Comparison of ENCODE assay signal across 1 cellular context in the genomic region with DNA sequence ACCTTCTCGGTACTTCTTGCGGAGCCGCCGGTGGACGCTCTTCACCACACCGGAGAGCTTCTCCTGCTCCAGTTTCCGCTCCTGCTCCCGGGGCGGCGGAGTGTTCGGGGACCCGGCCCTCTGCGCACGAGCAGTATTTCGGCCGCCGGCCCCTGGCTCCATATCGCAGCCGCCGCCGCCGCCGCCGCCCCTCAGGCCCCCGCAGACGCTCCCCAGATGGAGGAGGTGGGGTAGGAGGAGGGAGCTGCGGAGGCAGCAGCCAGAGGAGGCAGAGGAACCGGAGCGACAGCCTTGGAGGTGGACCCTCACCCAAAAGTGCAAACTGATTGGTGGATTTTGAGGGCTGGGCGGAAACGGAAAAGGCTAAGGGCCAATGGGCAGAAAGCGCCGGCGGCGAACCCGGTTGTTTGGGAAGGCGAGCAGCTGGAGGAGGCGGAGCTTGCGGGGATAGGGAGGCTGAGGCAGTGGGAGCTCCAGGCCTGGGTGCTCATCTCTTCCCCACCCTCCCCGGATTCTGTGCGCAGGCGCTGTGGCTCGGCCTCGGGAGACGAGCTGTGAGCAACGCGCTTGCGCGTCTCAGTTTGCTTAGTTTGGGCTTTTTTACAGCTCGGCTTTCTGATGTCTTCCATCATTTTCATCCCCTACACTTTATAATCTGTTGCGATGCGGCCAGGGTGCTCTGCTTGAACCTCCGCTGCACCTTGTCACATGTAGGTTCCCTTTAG.
TF ChIP-seq lines count a peak whose summit lies in the region.

No MANE protein-coding gene starts in this region.

TF ChIP-seq in HepG2, 621 proteins besides CTCF, POLR2A, EP300 and RAD21 (continued from another document and continues in another):
- TF ChIP-seq, protein P1, sequence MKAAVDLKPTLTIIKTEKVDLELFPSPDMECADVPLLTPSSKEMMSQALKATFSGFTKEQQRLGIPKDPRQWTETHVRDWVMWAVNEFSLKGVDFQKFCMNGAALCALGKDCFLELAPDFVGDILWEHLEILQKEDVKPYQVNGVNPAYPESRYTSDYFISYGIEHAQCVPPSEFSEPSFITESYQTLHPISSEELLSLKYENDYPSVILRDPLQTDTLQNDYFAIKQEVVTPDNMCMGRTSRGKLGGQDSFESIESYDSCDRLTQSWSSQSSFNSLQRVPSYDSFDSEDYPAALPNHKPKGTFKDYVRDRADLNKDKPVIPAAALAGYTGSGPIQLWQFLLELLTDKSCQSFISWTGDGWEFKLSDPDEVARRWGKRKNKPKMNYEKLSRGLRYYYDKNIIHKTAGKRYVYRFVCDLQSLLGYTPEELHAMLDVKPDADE (CRISPR knock-in tag; IDR thresholded peaks at IDR 0.05) = no peak
- TF ChIP-seq SUZ12 (IDR thresholded peaks at IDR 0.05; ENCODE audit: low read depth, low read length) (no peak), AHR (CRISPR knock-in tag; IDR thresholded peaks at IDR 0.05) (no peak), ETV5 (CRISPR knock-in tag; IDR thresholded peaks at IDR 0.05; ENCODE audit: borderline replicate concordance) (0 out of 2 replicates have a peak, but pooled peaks have one; percentile 7), ZFX (CRISPR knock-in tag; IDR thresholded peaks at IDR 0.05; ENCODE audit: low read depth) (peak; percentile 76), ZSCAN12 (CRISPR knock-in tag; IDR thresholded peaks at IDR 0.05) (no peak), CBFB (CRISPR knock-in tag; IDR thresholded peaks at IDR 0.05) (no peak), ZNF30 (CRISPR knock-in tag; IDR thresholded peaks at IDR 0.05) (no peak), MLLT10 (CRISPR knock-in tag; IDR thresholded peaks at IDR 0.05) (no peak), POLR2AphosphoS2 (IDR thresholded peaks at IDR 0.05; ENCODE audit: low read depth, low read length) (no peak), MIER3 (CRISPR knock-in tag; IDR thresholded peaks at IDR 0.05; ENCODE audit: borderline replicate concordance) (peak; percentile 45; the same call in 1 of the 2 replicates), TAF1 (CRISPR knock-in tag; IDR thresholded peaks at IDR 0.05) (peak; percentile 37; the same call in 1 of the 2 replicates), ZNF225 (CRISPR knock-in tag; IDR thresholded peaks at IDR 0.05) (0 out of 2 replicates have a peak, but pooled peaks have one; percentile 40), IKZF4 (CRISPR knock-in tag; IDR thresholded peaks at IDR 0.05; ENCODE audit: borderline replicate concordance, low read depth, not compliant biosample characterization) (no peak), ZNF776 (CRISPR knock-in tag; IDR thresholded peaks at IDR 0.05) (peak; percentile 42; the same call in 1 of the 2 replicates), ZNF589 (CRISPR knock-in tag; conservative IDR thresholded peaks at IDR 0.05) (no peak), JUND (CRISPR knock-in tag; IDR thresholded peaks at IDR 0.05) (no peak), ZZZ3 (CRISPR knock-in tag; IDR thresholded peaks at IDR 0.05; ENCODE audit: borderline replicate concordance) (no peak), KDM2A (CRISPR knock-in tag; IDR thresholded peaks at IDR 0.05; ENCODE audit: borderline replicate concordance, low read depth) (peak; percentile 68; the same call in 1 of the 2 replicates), HMG20A (CRISPR knock-in tag; IDR thresholded peaks at IDR 0.05; ENCODE audit: borderline replicate concordance) (no peak), SP140L (CRISPR knock-in tag; IDR thresholded peaks at IDR 0.05; ENCODE audit: borderline replicate concordance) (no peak), ZEB1 (IDR thresholded peaks at IDR 0.05; ENCODE audit: insufficient replicate concordance, low read depth) (no peak), ZBTB42 (CRISPR knock-in tag; IDR thresholded peaks at IDR 0.05) (no peak), ATF7-NPFF (CRISPR knock-in tag; IDR thresholded peaks at IDR 0.05; ENCODE audit: low read depth) (no peak), ZNF557 (CRISPR knock-in tag; IDR thresholded peaks at IDR 0.05) (no peak), SRF (IDR thresholded peaks at IDR 0.05; ENCODE audit: low read depth, low read length) (no peak), ZNF496 (CRISPR knock-in tag; IDR thresholded peaks at IDR 0.05; ENCODE audit: insufficient replicate concordance) (no peak), AGO1 (IDR thresholded peaks at IDR 0.05; ENCODE audit: low read depth, low read length, poor library complexity, severe bottlenecking) (no peak), ATRX (CRISPR knock-in tag; IDR thresholded peaks at IDR 0.05; ENCODE audit: borderline replicate concordance) (no peak), HNF4A (CRISPR knock-in tag; IDR thresholded peaks at IDR 0.05) (no peak), GATAD1 (CRISPR knock-in tag; IDR thresholded peaks at IDR 0.05) (peak; percentile 26), ZNF44 (CRISPR knock-in tag; IDR thresholded peaks at IDR 0.05) (0 out of 2 replicates have a peak, but pooled peaks have one; percentile 66), CEBPG (CRISPR knock-in tag; IDR thresholded peaks at IDR 0.05) (no peak), ZNF124 (CRISPR knock-in tag; IDR thresholded peaks at IDR 0.05) (no peak)
- TF ChIP-seq, protein P2, sequence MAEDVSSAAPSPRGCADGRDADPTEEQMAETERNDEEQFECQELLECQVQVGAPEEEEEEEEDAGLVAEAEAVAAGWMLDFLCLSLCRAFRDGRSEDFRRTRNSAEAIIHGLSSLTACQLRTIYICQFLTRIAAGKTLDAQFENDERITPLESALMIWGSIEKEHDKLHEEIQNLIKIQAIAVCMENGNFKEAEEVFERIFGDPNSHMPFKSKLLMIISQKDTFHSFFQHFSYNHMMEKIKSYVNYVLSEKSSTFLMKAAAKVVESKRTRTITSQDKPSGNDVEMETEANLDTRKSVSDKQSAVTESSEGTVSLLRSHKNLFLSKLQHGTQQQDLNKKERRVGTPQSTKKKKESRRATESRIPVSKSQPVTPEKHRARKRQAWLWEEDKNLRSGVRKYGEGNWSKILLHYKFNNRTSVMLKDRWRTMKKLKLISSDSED (CRISPR knock-in tag; IDR thresholded peaks at IDR 0.05) = no peak
- TF ChIP-seq, protein P3, sequence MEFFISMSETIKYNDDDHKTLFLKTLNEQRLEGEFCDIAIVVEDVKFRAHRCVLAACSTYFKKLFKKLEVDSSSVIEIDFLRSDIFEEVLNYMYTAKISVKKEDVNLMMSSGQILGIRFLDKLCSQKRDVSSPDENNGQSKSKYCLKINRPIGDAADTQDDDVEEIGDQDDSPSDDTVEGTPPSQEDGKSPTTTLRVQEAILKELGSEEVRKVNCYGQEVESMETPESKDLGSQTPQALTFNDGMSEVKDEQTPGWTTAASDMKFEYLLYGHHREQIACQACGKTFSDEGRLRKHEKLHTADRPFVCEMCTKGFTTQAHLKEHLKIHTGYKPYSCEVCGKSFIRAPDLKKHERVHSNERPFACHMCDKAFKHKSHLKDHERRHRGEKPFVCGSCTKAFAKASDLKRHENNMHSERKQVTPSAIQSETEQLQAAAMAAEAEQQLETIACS (CRISPR knock-in tag; IDR thresholded peaks at IDR 0.05) = no peak
- TF ChIP-seq, protein P4, sequence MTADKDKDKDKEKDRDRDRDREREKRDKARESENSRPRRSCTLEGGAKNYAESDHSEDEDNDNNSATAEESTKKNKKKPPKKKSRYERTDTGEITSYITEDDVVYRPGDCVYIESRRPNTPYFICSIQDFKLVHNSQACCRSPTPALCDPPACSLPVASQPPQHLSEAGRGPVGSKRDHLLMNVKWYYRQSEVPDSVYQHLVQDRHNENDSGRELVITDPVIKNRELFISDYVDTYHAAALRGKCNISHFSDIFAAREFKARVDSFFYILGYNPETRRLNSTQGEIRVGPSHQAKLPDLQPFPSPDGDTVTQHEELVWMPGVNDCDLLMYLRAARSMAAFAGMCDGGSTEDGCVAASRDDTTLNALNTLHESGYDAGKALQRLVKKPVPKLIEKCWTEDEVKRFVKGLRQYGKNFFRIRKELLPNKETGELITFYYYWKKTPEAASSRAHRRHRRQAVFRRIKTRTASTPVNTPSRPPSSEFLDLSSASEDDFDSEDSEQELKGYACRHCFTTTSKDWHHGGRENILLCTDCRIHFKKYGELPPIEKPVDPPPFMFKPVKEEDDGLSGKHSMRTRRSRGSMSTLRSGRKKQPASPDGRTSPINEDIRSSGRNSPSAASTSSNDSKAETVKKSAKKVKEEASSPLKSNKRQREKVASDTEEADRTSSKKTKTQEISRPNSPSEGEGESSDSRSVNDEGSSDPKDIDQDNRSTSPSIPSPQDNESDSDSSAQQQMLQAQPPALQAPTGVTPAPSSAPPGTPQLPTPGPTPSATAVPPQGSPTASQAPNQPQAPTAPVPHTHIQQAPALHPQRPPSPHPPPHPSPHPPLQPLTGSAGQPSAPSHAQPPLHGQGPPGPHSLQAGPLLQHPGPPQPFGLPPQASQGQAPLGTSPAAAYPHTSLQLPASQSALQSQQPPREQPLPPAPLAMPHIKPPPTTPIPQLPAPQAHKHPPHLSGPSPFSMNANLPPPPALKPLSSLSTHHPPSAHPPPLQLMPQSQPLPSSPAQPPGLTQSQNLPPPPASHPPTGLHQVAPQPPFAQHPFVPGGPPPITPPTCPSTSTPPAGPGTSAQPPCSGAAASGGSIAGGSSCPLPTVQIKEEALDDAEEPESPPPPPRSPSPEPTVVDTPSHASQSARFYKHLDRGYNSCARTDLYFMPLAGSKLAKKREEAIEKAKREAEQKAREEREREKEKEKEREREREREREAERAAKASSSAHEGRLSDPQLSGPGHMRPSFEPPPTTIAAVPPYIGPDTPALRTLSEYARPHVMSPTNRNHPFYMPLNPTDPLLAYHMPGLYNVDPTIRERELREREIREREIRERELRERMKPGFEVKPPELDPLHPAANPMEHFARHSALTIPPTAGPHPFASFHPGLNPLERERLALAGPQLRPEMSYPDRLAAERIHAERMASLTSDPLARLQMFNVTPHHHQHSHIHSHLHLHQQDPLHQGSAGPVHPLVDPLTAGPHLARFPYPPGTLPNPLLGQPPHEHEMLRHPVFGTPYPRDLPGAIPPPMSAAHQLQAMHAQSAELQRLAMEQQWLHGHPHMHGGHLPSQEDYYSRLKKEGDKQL (CRISPR knock-in tag; IDR thresholded peaks at IDR 0.05; ENCODE audit: low read depth) = no peak
- TF ChIP-seq, protein P5, sequence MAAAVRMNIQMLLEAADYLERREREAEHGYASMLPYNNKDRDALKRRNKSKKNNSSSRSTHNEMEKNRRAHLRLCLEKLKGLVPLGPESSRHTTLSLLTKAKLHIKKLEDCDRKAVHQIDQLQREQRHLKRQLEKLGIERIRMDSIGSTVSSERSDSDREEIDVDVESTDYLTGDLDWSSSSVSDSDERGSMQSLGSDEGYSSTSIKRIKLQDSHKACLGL (CRISPR knock-in tag; IDR thresholded peaks at IDR 0.05) = no peak
- TF ChIP-seq, protein P6, sequence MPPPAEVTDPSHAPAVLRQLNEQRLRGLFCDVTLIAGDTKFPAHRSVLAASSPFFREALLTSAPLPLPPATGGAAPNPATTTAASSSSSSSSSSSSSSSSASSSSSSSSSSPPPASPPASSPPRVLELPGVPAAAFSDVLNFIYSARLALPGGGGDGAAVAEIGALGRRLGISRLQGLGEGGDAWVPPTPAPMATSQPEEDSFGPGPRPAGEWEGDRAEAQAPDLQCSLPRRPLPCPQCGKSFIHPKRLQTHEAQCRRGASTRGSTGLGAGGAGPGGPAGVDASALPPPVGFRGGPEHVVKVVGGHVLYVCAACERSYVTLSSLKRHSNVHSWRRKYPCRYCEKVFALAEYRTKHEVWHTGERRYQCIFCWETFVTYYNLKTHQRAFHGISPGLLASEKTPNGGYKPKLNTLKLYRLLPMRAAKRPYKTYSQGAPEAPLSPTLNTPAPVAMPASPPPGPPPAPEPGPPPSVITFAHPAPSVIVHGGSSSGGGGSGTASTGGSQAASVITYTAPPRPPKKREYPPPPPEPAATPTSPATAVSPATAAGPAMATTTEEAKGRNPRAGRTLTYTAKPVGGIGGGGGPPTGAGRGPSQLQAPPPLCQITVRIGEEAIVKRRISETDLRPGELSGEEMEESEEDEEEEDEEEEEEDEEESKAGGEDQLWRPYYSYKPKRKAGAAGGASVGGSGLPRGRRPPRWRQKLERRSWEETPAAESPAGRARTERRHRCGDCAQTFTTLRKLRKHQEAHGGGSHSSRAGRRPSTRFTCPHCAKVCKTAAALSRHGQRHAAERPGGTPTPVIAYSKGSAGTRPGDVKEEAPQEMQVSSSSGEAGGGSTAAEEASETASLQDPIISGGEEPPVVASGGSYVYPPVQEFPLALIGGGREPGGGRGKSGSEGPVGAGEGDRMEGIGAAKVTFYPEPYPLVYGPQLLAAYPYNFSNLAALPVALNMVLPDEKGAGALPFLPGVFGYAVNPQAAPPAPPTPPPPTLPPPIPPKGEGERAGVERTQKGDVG (CRISPR knock-in tag; IDR thresholded peaks at IDR 0.05; ENCODE audit: borderline replicate concordance) = no peak
- TF ChIP-seq, protein P7, sequence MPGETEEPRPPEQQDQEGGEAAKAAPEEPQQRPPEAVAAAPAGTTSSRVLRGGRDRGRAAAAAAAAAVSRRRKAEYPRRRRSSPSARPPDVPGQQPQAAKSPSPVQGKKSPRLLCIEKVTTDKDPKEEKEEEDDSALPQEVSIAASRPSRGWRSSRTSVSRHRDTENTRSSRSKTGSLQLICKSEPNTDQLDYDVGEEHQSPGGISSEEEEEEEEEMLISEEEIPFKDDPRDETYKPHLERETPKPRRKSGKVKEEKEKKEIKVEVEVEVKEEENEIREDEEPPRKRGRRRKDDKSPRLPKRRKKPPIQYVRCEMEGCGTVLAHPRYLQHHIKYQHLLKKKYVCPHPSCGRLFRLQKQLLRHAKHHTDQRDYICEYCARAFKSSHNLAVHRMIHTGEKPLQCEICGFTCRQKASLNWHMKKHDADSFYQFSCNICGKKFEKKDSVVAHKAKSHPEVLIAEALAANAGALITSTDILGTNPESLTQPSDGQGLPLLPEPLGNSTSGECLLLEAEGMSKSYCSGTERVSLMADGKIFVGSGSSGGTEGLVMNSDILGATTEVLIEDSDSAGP (CRISPR knock-in tag; IDR thresholded peaks at IDR 0.05; ENCODE audit: borderline replicate concordance) = peak; percentile 78; the same call in 1 of the 2 replicates
- TF ChIP-seq, protein P8, sequence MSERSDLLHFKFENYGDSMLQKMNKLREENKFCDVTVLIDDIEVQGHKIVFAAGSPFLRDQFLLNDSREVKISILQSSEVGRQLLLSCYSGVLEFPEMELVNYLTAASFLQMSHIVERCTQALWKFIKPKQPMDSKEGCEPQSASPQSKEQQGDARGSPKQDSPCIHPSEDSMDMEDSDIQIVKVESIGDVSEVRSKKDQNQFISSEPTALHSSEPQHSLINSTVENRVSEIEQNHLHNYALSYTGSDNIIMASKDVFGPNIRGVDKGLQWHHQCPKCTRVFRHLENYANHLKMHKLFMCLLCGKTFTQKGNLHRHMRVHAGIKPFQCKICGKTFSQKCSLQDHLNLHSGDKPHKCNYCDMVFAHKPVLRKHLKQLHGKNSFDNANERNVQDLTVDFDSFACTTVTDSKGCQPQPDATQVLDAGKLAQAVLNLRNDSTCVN (CRISPR knock-in tag; IDR thresholded peaks at IDR 0.05; ENCODE audit: borderline replicate concordance) = no peak
- TF ChIP-seq, protein P9, sequence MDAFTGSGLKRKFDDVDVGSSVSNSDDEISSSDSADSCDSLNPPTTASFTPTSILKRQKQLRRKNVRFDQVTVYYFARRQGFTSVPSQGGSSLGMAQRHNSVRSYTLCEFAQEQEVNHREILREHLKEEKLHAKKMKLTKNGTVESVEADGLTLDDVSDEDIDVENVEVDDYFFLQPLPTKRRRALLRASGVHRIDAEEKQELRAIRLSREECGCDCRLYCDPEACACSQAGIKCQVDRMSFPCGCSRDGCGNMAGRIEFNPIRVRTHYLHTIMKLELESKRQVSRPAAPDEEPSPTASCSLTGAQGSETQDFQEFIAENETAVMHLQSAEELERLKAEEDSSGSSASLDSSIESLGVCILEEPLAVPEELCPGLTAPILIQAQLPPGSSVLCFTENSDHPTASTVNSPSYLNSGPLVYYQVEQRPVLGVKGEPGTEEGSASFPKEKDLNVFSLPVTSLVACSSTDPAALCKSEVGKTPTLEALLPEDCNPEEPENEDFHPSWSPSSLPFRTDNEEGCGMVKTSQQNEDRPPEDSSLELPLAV (CRISPR knock-in tag; conservative IDR thresholded peaks at IDR 0.05; ENCODE audit: low read depth) = no peak
